Comparison of ENCODE assay signal across 17 cellular contexts in genomic region chr16:77679901-77680300, GRCh38. TPM values are rescaled to one million over a fixed set of nuclear protein-coding genes. Genes with fewer than 3 reads are reported as not detected.
DNase-seq lines count a peak whose midpoint lies in the region; ATAC-seq, FAIRE-seq and TF ChIP-seq lines count a peak whose summit lies in the region.
"Had no signal": no experiment of that assay in that cellular context is flagged by ENCODE, and none has a peak within 500 bp of the region (broad histone marks: within the 10 kb centered on the region; RNA-seq: fewer than 3 reads in every experiment).

No MANE protein-coding gene starts in this region.

- no peak for TF ChIP-seq CTCF in HepG2 (CRISPR knock-in tag; IDR thresholded peaks at IDR 0.05)

- no peaks in the 10 kb centered on the region for H3K36me3 ChIP-seq in HepG2 (replicated peaks in 1 of 2; ENCODE audit: control insufficient read depth in 1 of 2, insufficient read depth in 2 of 2, low read length in 2 of 2)
- H3K36me3 ChIP-seq: BE2C, colonic mucosa had no signal

- POLR2A ChIA-PET in HepG2 (lab: Yijun Ruan, JAX) = no interaction called here

- H3K4me1 Mint-ChIP-seq in stimulated activated naive CD8-positive, alpha-beta T cell treated with anti-CD3 and anti-CD28 coated beads, Interleukin-15, amount 100 ng/mL, for 72 hours = no peaks in the 10 kb centered on the region

- H2AFZ ChIP-seq in HepG2 (ENCODE audit: low read length) = no peak overlapping the region

- WGBS in HepG2 (ENCODE audit: low lambda C conversion rate) = 3% methylated on average over 3 of the region's 3 CpGs

- TF ChIP-seq POLR2A in HepG2 (IDR thresholded peaks at IDR 0.05; ENCODE audit: insufficient read depth in 1 of 2, low read depth in 2 of 2, low read length in 2 of 2) = no peak

- no peak overlapping the region for H3K4me2 ChIP-seq in HepG2 (ENCODE audit: low read depth, low read length)

- no peaks in the 10 kb centered on the region for H3K4me1 ChIP-seq in HepG2 (ENCODE audit: insufficient read depth, low read length)
- H3K4me1 ChIP-seq: BE2C, colonic mucosa had no signal

- H3K4me3 Mint-ChIP-seq in stimulated activated naive CD8-positive, alpha-beta T cell treated with anti-CD3 and anti-CD28 coated beads, Interleukin-15, amount 100 ng/mL, for 72 hours = no peak overlapping the region
- H3K4me3 Mint-ChIP-seq: mesothelial cell of epicardium had no signal

- DNase-seq in GDM1 (lab: John Stamatoyannopoulos, UW) = peak; percentile 54
- peak; percentile 39 for DNase-seq in Jurkat, Clone E6-1 (ENCODE audit: low read depth, low spot score)
- peak; percentile 49 for DNase-seq in RPMI7951 (ENCODE audit: low read depth)
- DNase-seq in HepG2 (ENCODE audit: low spot score) = no peak
- no peak for DNase-seq in HT-29 (ENCODE audit: low spot score)
- no peak for DNase-seq in urothelium cell line (ENCODE audit: low spot score)
- no peak for DNase-seq in stimulated activated naive CD8-positive, alpha-beta T cell treated with anti-CD3 and anti-CD28 coated beads, Interleukin-15, amount 100 ng/mL, for 72 hours
- DNase-seq in Ammon's horn (ENCODE audit: low spot score) = no peak
- DNase-seq: activated naive CD4-positive, alpha-beta T cell; BE2C; colonic mucosa; DMS153; glutamatergic neuron; NCI-H2081 treated with DMSO at 0.1 percent for 48 hours; NCI-H526 treated with DMSO at 0.1 percent for 48 hours; RPMI8226 had no signal

- no peaks in the 10 kb centered on the region for H3K79me2 ChIP-seq in HepG2 (ENCODE audit: insufficient read depth, low read length)

- CTCF ChIA-PET in HepG2 (lab: Yijun Ruan, JAX; ENCODE audit: low intra/inter-chr PET ratio, low total read pairs) = no interaction called here

- H3K4me3 ChIP-seq in Jurkat, Clone E6-1 (ENCODE audit: low read length) = no peak overlapping the region
- H3K4me3 ChIP-seq in HepG2 (replicated peaks in 1 of 3; ENCODE audit: insufficient read depth in 1 of 3, low read depth in 2 of 3, low read length in 3 of 3) = no peak overlapping the region
- H3K4me3 ChIP-seq: colonic mucosa had no signal

- intact Hi-C loops in HepG2 (cut with micrococcal nuclease; ENCODE audit: unreplicated experiment) = loop anchor here (5.0 kb wide), 1 partner anchor 412 kb away; no protein-coding TSS in a partner anchor

- H3K9me3 Mint-ChIP-seq in stimulated activated naive CD8-positive, alpha-beta T cell treated with anti-CD3 and anti-CD28 coated beads, Interleukin-15, amount 100 ng/mL, for 72 hours = no peaks in the 10 kb centered on the region
- H3K9me3 Mint-ChIP-seq: mesothelial cell of epicardium had no signal

- no peaks in the 10 kb centered on the region for H3K9me3 ChIP-seq in HepG2 (ENCODE audit: low read length)
- H3K9me3 ChIP-seq: BE2C, colonic mucosa had no signal

- peak; percentile 12 for FAIRE-seq in HepG2 (lab: Jason Lieb, UNC)
- no peak for FAIRE-seq in urothelium cell line (lab: Jason Lieb, UNC)

- no peak overlapping the region for H3K27ac ChIP-seq in HepG2 (ENCODE audit: extremely low read length, insufficient read depth, low read length)
- H3K27ac ChIP-seq: colonic mucosa had no signal

- TF ChIP-seq EP300 in HepG2 (IDR thresholded peaks at IDR 0.05; ENCODE audit: low read depth in 2 of 2, low read length in 2 of 2) = no peak
- no peak for TF ChIP-seq EP300 in HepG2 (CRISPR knock-in tag; IDR thresholded peaks at IDR 0.05; ENCODE audit: borderline replicate concordance)

- H3K27me3 Mint-ChIP-seq in stimulated activated naive CD8-positive, alpha-beta T cell treated with anti-CD3 and anti-CD28 coated beads, Interleukin-15, amount 100 ng/mL, for 72 hours = no peaks in the 10 kb centered on the region

- no peak overlapping the region for H3K27ac Mint-ChIP-seq in stimulated activated naive CD8-positive, alpha-beta T cell treated with anti-CD3 and anti-CD28 coated beads, Interleukin-15, amount 100 ng/mL, for 72 hours
- H3K27ac Mint-ChIP-seq: mesothelial cell of epicardium had no signal

- H3K9ac ChIP-seq in HepG2 (ENCODE audit: insufficient read depth, low read depth, low read length) = no peak overlapping the region

- no peaks in the 10 kb centered on the region for H4K20me1 ChIP-seq in HepG2 (ENCODE audit: insufficient read depth, low read length)

- H3K27me3 ChIP-seq in HepG2 (ENCODE audit: control insufficient read depth in 1 of 2, insufficient read depth in 2 of 2, low read length in 2 of 2) = peaks cover 0 to 12% of the 10 kb centered on the region in 2 experiments; a peak in 4 of 5 replicates
- H3K27me3 ChIP-seq: BE2C, colonic mucosa had no signal

- in situ Hi-C loops in HepG2 (cut with HindIII; ENCODE audit: extremely low pct_ligation_motif_present, low pct_unique_long_range_greater_than_20kb) = loop anchor here (5.0 kb wide), 3 partner anchors 97 to 417 kb away; partner anchors contain the start of gene WWOX

- TF ChIP-seq RAD21 in HepG2 (CRISPR knock-in tag; IDR thresholded peaks at IDR 0.05) = no peak

- no peak for ATAC-seq in HepG2
- no peak for ATAC-seq in stimulated activated naive CD8-positive, alpha-beta T cell treated with anti-CD3 and anti-CD28 coated beads, Interleukin-15, amount 100 ng/mL, for 72 hours

- no TSS peak for BruUV-seq in HepG2 (replicated peaks; lab: Mats Ljungman, UMichigan)

TF ChIP-seq in HepG2, 621 proteins besides CTCF, POLR2A, EP300 and RAD21:
- TF ChIP-seq, protein P1, sequence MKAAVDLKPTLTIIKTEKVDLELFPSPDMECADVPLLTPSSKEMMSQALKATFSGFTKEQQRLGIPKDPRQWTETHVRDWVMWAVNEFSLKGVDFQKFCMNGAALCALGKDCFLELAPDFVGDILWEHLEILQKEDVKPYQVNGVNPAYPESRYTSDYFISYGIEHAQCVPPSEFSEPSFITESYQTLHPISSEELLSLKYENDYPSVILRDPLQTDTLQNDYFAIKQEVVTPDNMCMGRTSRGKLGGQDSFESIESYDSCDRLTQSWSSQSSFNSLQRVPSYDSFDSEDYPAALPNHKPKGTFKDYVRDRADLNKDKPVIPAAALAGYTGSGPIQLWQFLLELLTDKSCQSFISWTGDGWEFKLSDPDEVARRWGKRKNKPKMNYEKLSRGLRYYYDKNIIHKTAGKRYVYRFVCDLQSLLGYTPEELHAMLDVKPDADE (CRISPR knock-in tag; IDR thresholded peaks at IDR 0.05) = no peak
- TF ChIP-seq ZNF446 (CRISPR knock-in tag; IDR thresholded peaks at IDR 0.05) = no peak
- no peak for TF ChIP-seq GFI1 (CRISPR knock-in tag; IDR thresholded peaks at IDR 0.05; ENCODE audit: borderline replicate concordance)
- no peak for TF ChIP-seq NFIB (CRISPR knock-in tag; IDR thresholded peaks at IDR 0.05; ENCODE audit: borderline replicate concordance)
- TF ChIP-seq FOXM1 (CRISPR knock-in tag; IDR thresholded peaks at IDR 0.05) = no peak
- TF ChIP-seq, protein P2, sequence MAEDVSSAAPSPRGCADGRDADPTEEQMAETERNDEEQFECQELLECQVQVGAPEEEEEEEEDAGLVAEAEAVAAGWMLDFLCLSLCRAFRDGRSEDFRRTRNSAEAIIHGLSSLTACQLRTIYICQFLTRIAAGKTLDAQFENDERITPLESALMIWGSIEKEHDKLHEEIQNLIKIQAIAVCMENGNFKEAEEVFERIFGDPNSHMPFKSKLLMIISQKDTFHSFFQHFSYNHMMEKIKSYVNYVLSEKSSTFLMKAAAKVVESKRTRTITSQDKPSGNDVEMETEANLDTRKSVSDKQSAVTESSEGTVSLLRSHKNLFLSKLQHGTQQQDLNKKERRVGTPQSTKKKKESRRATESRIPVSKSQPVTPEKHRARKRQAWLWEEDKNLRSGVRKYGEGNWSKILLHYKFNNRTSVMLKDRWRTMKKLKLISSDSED (CRISPR knock-in tag; IDR thresholded peaks at IDR 0.05) = no peak
- TF ChIP-seq RFXANK (CRISPR knock-in tag; IDR thresholded peaks at IDR 0.05) = no peak
- no peak for TF ChIP-seq MXI1 (IDR thresholded peaks at IDR 0.05; ENCODE audit: borderline replicate concordance, low read depth, low read length)
- no peak for TF ChIP-seq KDM6A (CRISPR knock-in tag; IDR thresholded peaks at IDR 0.05; ENCODE audit: low read depth)
- TF ChIP-seq NFKBIZ (CRISPR knock-in tag; IDR thresholded peaks at IDR 0.05) = no peak
- no peak for TF ChIP-seq ZNF317 (CRISPR knock-in tag; IDR thresholded peaks at IDR 0.05)
TF ChIP-seq in HepG2: peak in this region for 0.

RNA-seq across cellular contexts. Expression of gene NUDT7, which starts 42.4 kb away (rescaled TPM):
- polyA plus RNA-seq in Jurkat, Clone E6-1 (2012; ENCODE audit: insufficient read depth, insufficient read length) = 8.8 TPM
- total RNA-seq in RPMI7951 (2014; rRNA removed; shearing (Covaris generic)) = 8.8 and 13.8 TPM in 2 replicates
- total RNA-seq in HepG2 (2016; rRNA removed; fragmentation: Illumina TruSeq; extraction: Trizol) = 14.3 and 17.8 TPM in 2 replicates
- total RNA-seq in HepG2 (2016; cell fraction: cytosol; rRNA removed; fragmentation: Illumina TruSeq; extraction: Trizol; ENCODE audit: low read depth) = 3.7 and 3.8 TPM in 2 replicates
- total RNA-seq in HepG2 (2016; cell fraction: insoluble cytoplasmic fraction; rRNA removed; fragmentation: Illumina TruSeq; extraction: Trizol) = 15.0 and 20.1 TPM in 2 replicates
- 8.1 and 8.5 TPM in 2 replicates for total RNA-seq in HepG2 (2016; cell fraction: membrane; rRNA removed; fragmentation: Illumina TruSeq; extraction: Trizol)
- 6.4 and 7.9 TPM in 2 replicates for total RNA-seq in HepG2 (2016; cell fraction: nucleus; rRNA removed; fragmentation: Illumina TruSeq; extraction: Trizol)
- 18.0 and 23.9 TPM in 2 replicates for polyA plus RNA-seq in HepG2 (2011; rRNA removed)
- 17.5 and 22.7 TPM in 2 replicates for polyA plus RNA-seq in HepG2 (2011; cell fraction: cytosol; rRNA removed)
- polyA plus RNA-seq in HepG2 (2011; cell fraction: nucleus; rRNA removed) = 5.7 and 8.9 TPM in 2 replicates
- 16.3 and 22.7 TPM in 2 replicates for polyA plus RNA-seq in HepG2 (2012)
- 4.7 and 5.5 TPM in 2 replicates for polyA plus RNA-seq in HepG2 (2016; cell fraction: cytosol; fragmentation: Illumina TruSeq; extraction: Trizol; ENCODE audit: low read depth)
- polyA plus RNA-seq in HepG2 (2016; cell fraction: insoluble cytoplasmic fraction; fragmentation: Illumina TruSeq; extraction: Trizol; ENCODE audit: low read depth) = 26.0 and 26.5 TPM in 2 replicates
- polyA plus RNA-seq in HepG2 (2016; cell fraction: membrane; fragmentation: Illumina TruSeq; extraction: Trizol; ENCODE audit: low read depth) = 10.6 and 12.1 TPM in 2 replicates
- polyA plus RNA-seq in HepG2 (2016; cell fraction: nucleus; fragmentation: Illumina TruSeq; extraction: Trizol; ENCODE audit: insufficient read depth, low read depth) = 15.7 and 19.3 TPM in 2 replicates
- 12.6 and 34.2 TPM in 2 replicates for polyA minus RNA-seq in HepG2 (2011; rRNA and poly(A)+ RNA removed; ENCODE audit: low replicate concordance)
- 8.9 and 11.2 TPM in 2 replicates for polyA minus RNA-seq in HepG2 (2011; cell fraction: cytosol; rRNA and poly(A)+ RNA removed)
- polyA minus RNA-seq in HepG2 (2011; cell fraction: nucleus; rRNA and poly(A)+ RNA removed) = 6.8 and 11.7 TPM in 2 replicates
- 1.5 and 2.8 TPM in 2 replicates for total RNA-seq in HT-29 (2014; rRNA removed; shearing (Covaris generic))

Comparison
In these comparisons a context has a peak if more than half of its experiments do, and no peak if none do; other contexts are left out.
1. DNase-seq: peak in GDM1 (single experiment), Jurkat, Clone E6-1 (single experiment) and RPMI7951 (single experiment); none in HepG2 (single experiment), HT-29 (single experiment), urothelium cell line (single experiment), stimulated activated naive CD8-positive, alpha-beta T cell treated with anti-CD3 and anti-CD28 coated beads, Interleukin-15, amount 100 ng/mL, for 72 hours (0 of 2) and Ammon's horn (single experiment).